ENCODE assay signal across 12 cellular contexts in the genomic region with DNA sequence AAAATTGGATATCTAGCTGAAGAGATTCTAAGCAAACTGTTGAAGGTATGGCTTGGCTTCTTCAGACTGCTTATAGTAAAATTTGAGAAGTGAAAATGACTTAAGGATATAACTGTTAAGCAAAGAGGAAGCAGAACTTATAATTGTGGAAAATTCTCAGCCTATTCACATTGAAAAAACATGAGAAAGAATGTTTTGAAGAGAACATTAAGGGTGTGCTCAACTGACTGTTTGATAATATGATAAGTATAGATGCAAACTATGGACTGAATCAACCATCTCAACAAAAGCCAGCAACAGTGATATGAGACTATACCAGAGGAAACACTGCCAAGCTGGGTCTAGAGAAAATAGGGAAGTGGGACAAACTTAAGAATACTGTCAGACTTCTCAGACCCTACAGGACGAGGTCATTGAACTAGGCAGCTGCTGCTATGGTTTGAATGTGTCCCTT.
DNase-seq lines count a peak whose midpoint lies in the region; ATAC-seq lines count a peak whose summit lies in the region.
"Had no signal": no experiment of that assay in that cellular context is flagged by ENCODE, and none has a peak within 500 bp of the region (broad histone marks: within the 10 kb centered on the region; RNA-seq: fewer than 3 reads in every experiment).

No MANE protein-coding gene starts in this region.

- H3K27me3 Mint-ChIP-seq in effector memory CD8-positive, alpha-beta T cell: peaks cover 11 to 26% of the 10 kb centered on the region in 2 donors
- H3K27me3 Mint-ChIP-seq in activated naive CD4-positive, alpha-beta T cell treated with anti-CD3 and anti-CD28 coated beads, Interleukin-2, amount 10 ng/mL, durations not matched to agents 7 days and 5 days: no peaks in the 10 kb centered on the region

- no peaks in the 10 kb centered on the region for H3K9me3 Mint-ChIP-seq in effector memory CD8-positive, alpha-beta T cell
- H3K9me3 Mint-ChIP-seq in activated naive CD4-positive, alpha-beta T cell treated with anti-CD3 and anti-CD28 coated beads, Interleukin-2, amount 10 ng/mL, durations not matched to agents 7 days and 5 days: no peaks in the 10 kb centered on the region
- H3K9me3 Mint-ChIP-seq: HFFc6 had no signal

- H3K4me3 Mint-ChIP-seq in effector memory CD8-positive, alpha-beta T cell: no peak overlapping the region
- H3K4me3 Mint-ChIP-seq in activated naive CD4-positive, alpha-beta T cell treated with anti-CD3 and anti-CD28 coated beads, Interleukin-2, amount 10 ng/mL, durations not matched to agents 7 days and 5 days: no peak overlapping the region
- H3K4me3 Mint-ChIP-seq: HFFc6 had no signal

- no peaks in the 10 kb centered on the region for H3K36me3 Mint-ChIP-seq in effector memory CD8-positive, alpha-beta T cell (ENCODE audit: insufficient read depth)
- no peaks in the 10 kb centered on the region for H3K36me3 Mint-ChIP-seq in activated naive CD4-positive, alpha-beta T cell treated with anti-CD3 and anti-CD28 coated beads, Interleukin-2, amount 10 ng/mL, durations not matched to agents 7 days and 5 days

- peak; percentile 65 for ATAC-seq in GM18861 (IDR thresholded peaks at IDR 0.05; ENCODE audit: unreplicated experiment)
- ATAC-seq in HG02588 (IDR thresholded peaks at IDR 0.05; ENCODE audit: unreplicated experiment): peak; percentile 89
- ATAC-seq in HG03521 (IDR thresholded peaks at IDR 0.05; ENCODE audit: unreplicated experiment): peak; percentile 86
- peak; percentile 36 for ATAC-seq in effector memory CD8-positive, alpha-beta T cell (replicated peaks)

- CTCF ChIA-PET in activated naive CD4-positive, alpha-beta T cell treated with anti-CD3 and anti-CD28 coated beads, Interleukin-2, amount 10 ng/mL, durations not matched to agents 7 days and 5 days (lab: Charles Lee): no interaction called here

- H3K27ac Mint-ChIP-seq in effector memory CD8-positive, alpha-beta T cell: no peak overlapping the region
- H3K27ac Mint-ChIP-seq in activated naive CD4-positive, alpha-beta T cell treated with anti-CD3 and anti-CD28 coated beads, Interleukin-2, amount 10 ng/mL, durations not matched to agents 7 days and 5 days: no peak overlapping the region
- H3K27ac Mint-ChIP-seq: HFFc6 had no signal

- DNase-seq in effector memory CD8-positive, alpha-beta T cell: no peak
- DNase-seq in activated naive CD4-positive, alpha-beta T cell treated with anti-CD3 and anti-CD28 coated beads, Interleukin-2, amount 10 ng/mL, durations not matched to agents 7 days and 5 days: no peak
- DNase-seq in NCI-H1105 (lab: John Stamatoyannopoulos, UW) (no peak), UCSD-AML1 (lab: John Stamatoyannopoulos, UW; ENCODE audit: unreplicated experiment) (no peak), NCI-H1436 (lab: John Stamatoyannopoulos, UW) (no peak)
- DNase-seq: HFFc6, islet precursor cell, NCI-H524, retina had no signal

- H3K4me1 Mint-ChIP-seq in effector memory CD8-positive, alpha-beta T cell (ENCODE audit: low read depth in 2 of 2): peaks cover 13 to 16% of the 10 kb centered on the region in 2 donors
- H3K4me1 Mint-ChIP-seq in activated naive CD4-positive, alpha-beta T cell treated with anti-CD3 and anti-CD28 coated beads, Interleukin-2, amount 10 ng/mL, durations not matched to agents 7 days and 5 days: peaks cover 12% of the 10 kb centered on the region

Comparison
In these comparisons a context has a peak if more than half of its experiments do, and no peak if none do; other contexts are left out.
1. ATAC-seq: peak in every context shown above with its lines; median percentile 89 in HG02588; 86 in HG03521; 65 in GM18861; 36 in effector memory CD8-positive, alpha-beta T cell.